In genomic region chr3:71110531-71111222, GRCh38 we compare ENCODE assay signal across 15 cellular contexts.
DNase-seq lines count a peak whose midpoint lies in the region; ATAC-seq and TF ChIP-seq lines count a peak whose summit lies in the region.
"Had no signal": no experiment of that assay in that cellular context is flagged by ENCODE, and none has a peak within 500 bp of the region (broad histone marks: within the 10 kb centered on the region; RNA-seq: fewer than 3 reads in every experiment).

No MANE protein-coding gene starts in this region.

- intact Hi-C loops in ascending aorta (cut with DNase I): no loop called here
- intact Hi-C loops in right lobe of liver (cut with DNase I): no loop called here
- intact Hi-C loops in aorta (cut with DNase I): no loop called here

- H3K36me3 ChIP-seq in ascending aorta (peaks cover 12 to 24% of the 10 kb centered on the region in 2 donors), right lobe of liver (no peaks in the 10 kb centered on the region), stomach smooth muscle (ENCODE audit: control insufficient read depth in 2 of 2, insufficient read depth in 2 of 2, low read length in 2 of 2) (peaks cover 6 to 12% of the 10 kb centered on the region in 2 donors), aorta (ENCODE audit: control insufficient read depth in 1 of 2, insufficient read depth in 2 of 2, low read length in 1 of 2) (peaks cover 1 to 13% of the 10 kb centered on the region in 2 donors)
- H3K36me3 ChIP-seq: prostate gland had no signal

- H3K27ac ChIP-seq in ascending aorta: peak overlapping the region; percentile 72
- H3K27ac ChIP-seq in right lobe of liver: peak overlapping the region; percentile 34 to 75 (median 69)
- H3K27ac ChIP-seq in stomach smooth muscle (ENCODE audit: low read length): peak overlapping the region; percentile 68
- peak overlapping the region in 1 of 2 donors; percentile 77 for H3K27ac ChIP-seq in aorta (ENCODE audit: low read depth in 1 of 2, low read length in 2 of 2)
- H3K27ac ChIP-seq: prostate gland had no signal

- no peak overlapping the region for H3K4me3 ChIP-seq in ascending aorta
- no peak overlapping the region for H3K4me3 ChIP-seq in right lobe of liver
- H3K4me3 ChIP-seq in stomach smooth muscle (ENCODE audit: low read length in 2 of 2): peak overlapping the region in 1 of 2 donors; percentile 31
- H3K4me3 ChIP-seq in aorta (ENCODE audit: low read length in 2 of 2): no peak overlapping the region
- H3K4me3 ChIP-seq: left lung, Peyer's patch, prostate gland had no signal

- 64% methylated on average over 6 of the region's 7 CpGs for WGBS in right lobe of liver (ENCODE audit: insufficient coverage, low coverage, low lambda C conversion rate, missing lambda C conversion rate)
- whole genome bisulfite sequencing in aorta, 2 donors: 74 to 81% methylated on average over 7 of the region's 7 CpGs

- peak overlapping the region; percentile 96 for H3K27ac Mint-ChIP-seq in activated naive CD4-positive, alpha-beta T cell treated with anti-CD3 and anti-CD28 coated beads, Interleukin-2, amount 50 U/mL, for 24 hours
- H3K27ac Mint-ChIP-seq: activated CD8-positive, alpha-beta memory T cell treated with anti-CD3 and anti-CD28 coated beads, Interleukin-2, amount 10 ng/mL, durations not matched to agents 7 days and 5 days had no signal

- H3K9me3 ChIP-seq in ascending aorta: no peaks in the 10 kb centered on the region
- H3K9me3 ChIP-seq in right lobe of liver: no peaks in the 10 kb centered on the region
- no peaks in the 10 kb centered on the region for H3K9me3 ChIP-seq in stomach smooth muscle (ENCODE audit: control insufficient read depth in 2 of 2, low read length in 2 of 2)
- no peaks in the 10 kb centered on the region for H3K9me3 ChIP-seq in aorta (ENCODE audit: control insufficient read depth, low read length)
- H3K9me3 ChIP-seq: left lung, Peyer's patch, prostate gland had no signal

- no peaks in the 10 kb centered on the region for H3K27me3 Mint-ChIP-seq in activated naive CD4-positive, alpha-beta T cell treated with anti-CD3 and anti-CD28 coated beads, Interleukin-2, amount 50 U/mL, for 24 hours
- H3K27me3 Mint-ChIP-seq: activated CD8-positive, alpha-beta memory T cell treated with anti-CD3 and anti-CD28 coated beads, Interleukin-2, amount 10 ng/mL, durations not matched to agents 7 days and 5 days had no signal

- H3K27me3 ChIP-seq in ascending aorta: no peaks in the 10 kb centered on the region
- no peaks in the 10 kb centered on the region for H3K27me3 ChIP-seq in right lobe of liver
- H3K27me3 ChIP-seq in stomach smooth muscle (ENCODE audit: control insufficient read depth in 1 of 2, insufficient read depth in 2 of 2, low read length in 2 of 2): no peaks in the 10 kb centered on the region
- no peaks in the 10 kb centered on the region for H3K27me3 ChIP-seq in aorta (ENCODE audit: control insufficient read depth in 1 of 2, insufficient read depth in 2 of 2, low read length in 1 of 2)
- H3K27me3 ChIP-seq: left lung, Peyer's patch had no signal

- TF ChIP-seq CTCF in ascending aorta (IDR thresholded peaks at IDR 0.05) (no peak), right lobe of liver (IDR thresholded peaks at IDR 0.05) (no peak)

- H3K4me1 Mint-ChIP-seq in activated naive CD4-positive, alpha-beta T cell treated with anti-CD3 and anti-CD28 coated beads, Interleukin-2, amount 50 U/mL, for 24 hours: peaks cover 91% of the 10 kb centered on the region

- no peak for DNase-seq in activated naive CD4-positive, alpha-beta T cell treated with anti-CD3 and anti-CD28 coated beads, Interleukin-2, amount 50 U/mL, for 16 hours
- DNase-seq in ascending aorta (ENCODE audit: low spot score in 2 of 2) (no peak), right lobe of liver (peak in 1 of 3 donors; percentile 37), aorta (no peak), NCI-H1092 (lab: John Stamatoyannopoulos, UW) (no peak)
- DNase-seq: activated CD8-positive, alpha-beta memory T cell treated with anti-CD3 and anti-CD28 coated beads, Interleukin-2, amount 10 ng/mL, durations not matched to agents 7 days and 5 days; activated naive CD4-positive, alpha-beta T cell; COR-L47; left lung; NCI-H82; Peyer's patch had no signal

- H3K36me3 Mint-ChIP-seq in activated naive CD4-positive, alpha-beta T cell treated with anti-CD3 and anti-CD28 coated beads, Interleukin-2, amount 50 U/mL, for 24 hours: peaks cover 33% of the 10 kb centered on the region

- H3K4me3 Mint-ChIP-seq in activated naive CD4-positive, alpha-beta T cell treated with anti-CD3 and anti-CD28 coated beads, Interleukin-2, amount 50 U/mL, for 24 hours: no peak overlapping the region
- H3K4me3 Mint-ChIP-seq: activated CD8-positive, alpha-beta memory T cell treated with anti-CD3 and anti-CD28 coated beads, Interleukin-2, amount 10 ng/mL, durations not matched to agents 7 days and 5 days had no signal

- no peak for TF ChIP-seq POLR2A in right lobe of liver (IDR thresholded peaks at IDR 0.05)

- H3K9me3 Mint-ChIP-seq in activated naive CD4-positive, alpha-beta T cell treated with anti-CD3 and anti-CD28 coated beads, Interleukin-2, amount 50 U/mL, for 24 hours: no peaks in the 10 kb centered on the region

- ATAC-seq in right lobe of liver (peak; percentile 39 to 58 (median 52)), aorta (ENCODE audit: low FRiP score) (no peak), GM21390 (IDR thresholded peaks at IDR 0.05; ENCODE audit: unreplicated experiment) (no peak)
- ATAC-seq: activated CD8-positive, alpha-beta memory T cell treated with anti-CD3 and anti-CD28 coated beads, Interleukin-2, amount 10 ng/mL, durations not matched to agents 7 days and 5 days; left lung had no signal

- H3K4me1 ChIP-seq in ascending aorta (peaks cover 0 to 74% of the 10 kb centered on the region in 2 donors), right lobe of liver (peaks cover 0 to 40% (median 13%) of the 10 kb centered on the region in 4 donors), stomach smooth muscle (ENCODE audit: control insufficient read depth, insufficient read depth, low read length) (peaks cover 37% of the 10 kb centered on the region), aorta (ENCODE audit: control insufficient read depth in 1 of 2, insufficient read depth in 2 of 2, low read length in 2 of 2) (peaks cover 10 to 30% of the 10 kb centered on the region in 2 donors)

- H3K9ac ChIP-seq in stomach smooth muscle (ENCODE audit: low read length in 2 of 2): peak overlapping the region in 1 of 2 donors; percentile 53

Comparison
In these comparisons a context has a peak if more than half of its experiments do, and no peak if none do; other contexts are left out.
1. ATAC-seq: peak in right lobe of liver (4 of 4); none in aorta (single experiment) and GM21390 (single experiment).